Comparison of ENCODE assay signal across 17 cellular contexts in genomic region chr2:45937990-45938389, GRCh38.
DNase-seq lines count a peak whose midpoint lies in the region; ATAC-seq and TF ChIP-seq lines count a peak whose summit lies in the region.
"Had no signal": no experiment of that assay in that cellular context is flagged by ENCODE, and none has a peak within 500 bp of the region (broad histone marks: within the 10 kb centered on the region; RNA-seq: fewer than 3 reads in every experiment).

No MANE protein-coding gene starts in this region.

- H3K4me2 ChIP-seq in mammary epithelial cell (ENCODE audit: insufficient read depth, low read depth, low read length) = no peak overlapping the region
- peak overlapping the region; percentile 47 for H3K4me2 ChIP-seq in parathyroid adenoma (ENCODE audit: low read length)

- ATAC-seq in GM19023 (IDR thresholded peaks at IDR 0.05; ENCODE audit: unreplicated experiment) = no peak
- ATAC-seq: activated naive CD4-positive, alpha-beta T cell treated with anti-CD3 and anti-CD28 coated beads, Interleukin-2, amount 50 U/mL, for 72 hours had no signal

- H3K4me1 ChIP-seq in mammary epithelial cell (ENCODE audit: insufficient read depth, low read length) (peaks cover 28% of the 10 kb centered on the region), esophagus squamous epithelium (peaks cover 4 to 49% (median 13%) of the 10 kb centered on the region in 3 donors), parathyroid adenoma (peaks cover 32% of the 10 kb centered on the region)

- no peak for TF ChIP-seq POLR2A in esophagus squamous epithelium (IDR thresholded peaks at IDR 0.05)

- WGBS in mammary epithelial cell (ENCODE audit: low coverage, missing lambda C conversion rate) = 94% methylated on average over 4 of the region's 4 CpGs
- 93 to 98% methylated on average over 4 of the region's 4 CpGs for WGBS in esophagus squamous epithelium, 2 donors

- H3K9me3 ChIP-seq in mammary epithelial cell (replicated peaks; ENCODE audit: insufficient read depth, low read length) (no peaks in the 10 kb centered on the region), esophagus squamous epithelium (no peaks in the 10 kb centered on the region), parathyroid adenoma (ENCODE audit: control insufficient read depth, low read length) (no peaks in the 10 kb centered on the region)
- H3K9me3 ChIP-seq: testis had no signal

- dilution Hi-C loops in mammary epithelial cell (cut with HindIII; ENCODE audit: low sequenced_read_pairs) = no loop called here

- CTCF ChIA-PET in MCF 10A (lab: Yijun Ruan, JAX) (interaction anchor here (0.6 to 3.8 kb wide), 12 partner anchors 17 to 475 kb away, joined by 3 to 26 read pairs (median 4); partner anchors contain the start of gene PRKCE), mammary epithelial cell (lab: Charles Lee; ENCODE audit: low non-redundant PET) (interaction anchor here (0.6 to 1.0 kb wide), 2 partner anchors 73 to 159 kb away, joined by 3 to 8 read pairs; no protein-coding TSS in a partner anchor)

- TF ChIP-seq CTCF in MCF 10A (IDR thresholded peaks at IDR 0.05; ENCODE audit: unreplicated experiment) = no peak
- no peak for TF ChIP-seq CTCF in mammary epithelial cell (conservative IDR thresholded peaks at IDR 0.05 in 1 of 2, IDR thresholded peaks at IDR 0.05 in 1 of 2; ENCODE audit: extremely low read depth in 1 of 2, insufficient read depth in 1 of 2, low read depth in 1 of 2, low read length in 2 of 2)
- TF ChIP-seq CTCF in esophagus squamous epithelium (IDR thresholded peaks at IDR 0.05) = no peak
- no peak for TF ChIP-seq CTCF in parathyroid adenoma (IDR thresholded peaks at IDR 0.05)

- H3K27me3 Mint-ChIP-seq in MCF 10A (ENCODE audit: insufficient read depth, unreplicated experiment) = no peaks in the 10 kb centered on the region
- H3K27me3 Mint-ChIP-seq: activated CD4-positive, alpha-beta T cell treated with anti-CD3 and anti-CD28 coated beads, Interleukin-2, amount 10 ng/mL, durations not matched to agents 7 days and 5 days had no signal

- in situ Hi-C loops in mammary epithelial cell (cut with MboI; ENCODE audit: low sequenced_read_pairs in 2 of 2) = loop anchor here in 1 of 2 donors (10.0 kb wide), 2 partner anchors 163 to 293 kb away; no protein-coding TSS in a partner anchor

- peak overlapping the region; percentile 84 for H3K27ac Mint-ChIP-seq in MCF 10A (ENCODE audit: low read depth, unreplicated experiment)
- H3K27ac Mint-ChIP-seq: activated CD4-positive, alpha-beta T cell treated with anti-CD3 and anti-CD28 coated beads, Interleukin-2, amount 10 ng/mL, durations not matched to agents 7 days and 5 days; activated naive CD4-positive, alpha-beta T cell treated with anti-CD3 and anti-CD28 coated beads, Interleukin-2, amount 50 U/mL, for 72 hours; H9 had no signal

- no peak for DNase-seq in MCF 10A (ENCODE audit: unreplicated experiment)
- DNase-seq in mammary epithelial cell = no peak
- no peak for DNase-seq in esophagus squamous epithelium (lab: John Stamatoyannopoulos, UW)
- DNase-seq in activated CD8-positive, alpha-beta memory T cell treated with anti-CD3 and anti-CD28 coated beads, Interleukin-2, amount 50 U/mL, for 4 hours = no peak
- DNase-seq in GOT3 (lab: John Stamatoyannopoulos, UW) = no peak
- DNase-seq in NCI-H774 (lab: John Stamatoyannopoulos, UW) = no peak
- DNase-seq: activated CD4-positive, alpha-beta T cell treated with anti-CD3 and anti-CD28 coated beads, Interleukin-2, amount 10 ng/mL, durations not matched to agents 7 days and 5 days; DMS79; dorsolateral prefrontal cortex; Kasumi-1; stimulated activated CD4-positive, alpha-beta T cell treated with anti-CD3 and anti-CD28 coated beads, Interleukin-4, amount 100 ng/mL, for 24 hours; testis had no signal

- POLR2A ChIA-PET in MCF 10A (lab: Yijun Ruan, JAX) = interaction anchor here (0.6 to 5.0 kb wide), 9 partner anchors 26 to 327 kb away, joined by 3 to 36 read pairs (median 16); partner anchors contain the start of gene SRBD1

- H3K9me3 Mint-ChIP-seq in MCF 10A (ENCODE audit: unreplicated experiment) = no peaks in the 10 kb centered on the region
- H3K9me3 Mint-ChIP-seq: activated CD4-positive, alpha-beta T cell treated with anti-CD3 and anti-CD28 coated beads, Interleukin-2, amount 10 ng/mL, durations not matched to agents 7 days and 5 days; activated naive CD4-positive, alpha-beta T cell treated with anti-CD3 and anti-CD28 coated beads, Interleukin-2, amount 50 U/mL, for 72 hours; CD14-positive monocyte; H9 had no signal

- peaks cover 33% of the 10 kb centered on the region for H3K4me1 Mint-ChIP-seq in MCF 10A (ENCODE audit: insufficient read depth, unreplicated experiment)

- no peaks in the 10 kb centered on the region for H4K20me1 ChIP-seq in mammary epithelial cell (ENCODE audit: insufficient read depth, low read length)

- no peak overlapping the region for H3K4me3 Mint-ChIP-seq in MCF 10A (ENCODE audit: unreplicated experiment)
- H3K4me3 Mint-ChIP-seq: activated CD4-positive, alpha-beta T cell treated with anti-CD3 and anti-CD28 coated beads, Interleukin-2, amount 10 ng/mL, durations not matched to agents 7 days and 5 days; CD14-positive monocyte; H9 had no signal

- peaks cover 12% of the 10 kb centered on the region for H3K36me3 Mint-ChIP-seq in MCF 10A (ENCODE audit: insufficient read depth, unreplicated experiment)
- H3K36me3 Mint-ChIP-seq: activated naive CD4-positive, alpha-beta T cell treated with anti-CD3 and anti-CD28 coated beads, Interleukin-2, amount 50 U/mL, for 72 hours had no signal

- H3K27ac ChIP-seq in mammary epithelial cell (ENCODE audit: insufficient read depth, low read depth, low read length) (no peak overlapping the region), esophagus squamous epithelium (peak overlapping the region; percentile 61 to 85 (median 78)), parathyroid adenoma (peak overlapping the region; percentile 83)
- H3K27ac ChIP-seq: dorsolateral prefrontal cortex, testis had no signal

- intact Hi-C loops in MCF 10A (cut with micrococcal nuclease) = loop anchor here (1.0 to 10.0 kb wide), 4 partner anchors 26 to 953 kb away; no protein-coding TSS in a partner anchor
- intact Hi-C loops in mammary epithelial cell (cut with micrococcal nuclease) = loop anchor here (1.0 to 5.0 kb wide), 2 partner anchors 54 to 956 kb away; no protein-coding TSS in a partner anchor
- intact Hi-C loops in esophagus squamous epithelium (cut with DNase I) = loop anchor here (2.0 to 10.0 kb wide), 2 partner anchors 143 to 295 kb away; no protein-coding TSS in a partner anchor

- H3K79me2 ChIP-seq in mammary epithelial cell (ENCODE audit: insufficient read depth, low read length) (no peaks in the 10 kb centered on the region), parathyroid adenoma (peaks cover 4% of the 10 kb centered on the region)

- H3K27me3 ChIP-seq in mammary epithelial cell (ENCODE audit: insufficient read depth, low read length) (no peaks in the 10 kb centered on the region), esophagus squamous epithelium (no peaks in the 10 kb centered on the region), parathyroid adenoma (ENCODE audit: control insufficient read depth, insufficient read depth, low read length) (no peaks in the 10 kb centered on the region)
- H3K27me3 ChIP-seq: dorsolateral prefrontal cortex, testis had no signal

- H3K36me3 ChIP-seq in mammary epithelial cell (ENCODE audit: insufficient read depth, low read length) (no peaks in the 10 kb centered on the region), esophagus squamous epithelium (no peaks in the 10 kb centered on the region), parathyroid adenoma (ENCODE audit: control insufficient read depth, insufficient read depth, low read length) (no peaks in the 10 kb centered on the region)

- no peak overlapping the region for H3K9ac ChIP-seq in mammary epithelial cell (ENCODE audit: insufficient read depth, low read length)
- H3K9ac ChIP-seq in parathyroid adenoma = no peak overlapping the region

- no peak overlapping the region for H3K4me3 ChIP-seq in mammary epithelial cell (replicated peaks in 1 of 3; ENCODE audit: insufficient read depth in 1 of 3, low read depth in 2 of 3, low read length in 3 of 3)
- H3K4me3 ChIP-seq in esophagus squamous epithelium = no peak overlapping the region
- no peak overlapping the region for H3K4me3 ChIP-seq in parathyroid adenoma (ENCODE audit: low read depth, low read length)
- H3K4me3 ChIP-seq: dorsolateral prefrontal cortex, testis had no signal

- no peak overlapping the region for H2AFZ ChIP-seq in mammary epithelial cell (ENCODE audit: low read depth, low read length)
- H2AFZ ChIP-seq in parathyroid adenoma = no peak overlapping the region

- BruUV-seq in MCF 10A (replicated peaks; lab: Mats Ljungman, UMichigan) (no TSS peak), mammary epithelial cell (replicated peaks; lab: Mats Ljungman, UMichigan) (no TSS peak)
